Comparison of ENCODE assay signal across 14 cellular contexts in genomic region chr6:150981095-150981494, GRCh38.
DNase-seq lines count a peak whose midpoint lies in the region; ATAC-seq and TF ChIP-seq lines count a peak whose summit lies in the region.
"Had no signal": no experiment of that assay in that cellular context is flagged by ENCODE, and none has a peak within 500 bp of the region (broad histone marks: within the 10 kb centered on the region; RNA-seq: fewer than 3 reads in every experiment).

No MANE protein-coding gene starts in this region.

- peaks cover 1% of the 10 kb centered on the region for H3K36me3 Mint-ChIP-seq in mesothelial cell of epicardium
- H3K36me3 Mint-ChIP-seq in naive thymus-derived CD4-positive, alpha-beta T cell, result peaks cover 0 to 37% (median 0%) of the 10 kb centered on the region in 5 donors

- TF ChIP-seq POLR2A in erythroblast (IDR thresholded peaks at IDR 0.05; ENCODE audit: low read length), result no peak

- no peaks in the 10 kb centered on the region for H3K27me3 ChIP-seq in naive thymus-derived CD4-positive, alpha-beta T cell (ENCODE audit: control insufficient read depth in 2 of 2, insufficient read depth in 2 of 2, low read length in 2 of 2)
- H3K27me3 ChIP-seq: cardiac muscle cell, foreskin keratinocyte had no signal

- H3K27ac ChIP-seq in naive thymus-derived CD4-positive, alpha-beta T cell (ENCODE audit: low read depth, low read length), result no peak overlapping the region
- H3K27ac ChIP-seq: cardiac muscle cell, foreskin keratinocyte had no signal

- H3K4me3 ChIP-seq in naive thymus-derived CD4-positive, alpha-beta T cell (ENCODE audit: low read length), result no peak overlapping the region
- H3K4me3 ChIP-seq: cardiac muscle cell had no signal

- CTCF ChIA-PET in naive thymus-derived CD4-positive, alpha-beta T cell (lab: Charles Lee), result no interaction called here

- POLR2A ChIA-PET in naive thymus-derived CD4-positive, alpha-beta T cell (lab: Charles Lee), result no interaction called here

- ATAC-seq in GM18873 (IDR thresholded peaks at IDR 0.05; ENCODE audit: low FRiP score, unreplicated experiment), result peak; percentile 88
- ATAC-seq in GM21723 (IDR thresholded peaks at IDR 0.05; ENCODE audit: unreplicated experiment), result peak; percentile 85
- ATAC-seq in HG03460 (IDR thresholded peaks at IDR 0.05; ENCODE audit: unreplicated experiment), result peak; percentile 65
- ATAC-seq in naive thymus-derived CD4-positive, alpha-beta T cell, result no peak
- ATAC-seq: foreskin keratinocyte, T-helper 17 cell had no signal

- peaks cover 37% of the 10 kb centered on the region for H3K4me1 Mint-ChIP-seq in mesothelial cell of epicardium
- no peaks in the 10 kb centered on the region for H3K4me1 Mint-ChIP-seq in naive thymus-derived CD4-positive, alpha-beta T cell

- no peaks in the 10 kb centered on the region for H3K36me3 ChIP-seq in naive thymus-derived CD4-positive, alpha-beta T cell (ENCODE audit: control insufficient read depth in 2 of 3, insufficient read depth in 3 of 3, low read length in 3 of 3)

- H3K27me3 Mint-ChIP-seq in mesothelial cell of epicardium (ENCODE audit: low read depth), result no peaks in the 10 kb centered on the region
- H3K27me3 Mint-ChIP-seq in naive thymus-derived CD4-positive, alpha-beta T cell, result no peaks in the 10 kb centered on the region
- H3K27me3 Mint-ChIP-seq: T-helper 17 cell had no signal

- no peak for DNase-seq in mesothelial cell of epicardium (ENCODE audit: low spot score in 2 of 2, unreplicated experiment in 2 of 2)
- DNase-seq in erythroblast (lab: John Stamatoyannopoulos, UW), result no peak
- no peak for DNase-seq in activated effector memory CD4-positive, alpha-beta T cell treated with Interleukin-2 at 50 U/mL for 16 hours
- no peak for DNase-seq in SW480 (ENCODE audit: low spot score)
- no peak for DNase-seq in naive thymus-derived CD4-positive, alpha-beta T cell
- DNase-seq: Calu3; foreskin keratinocyte; stimulated activated CD4-positive, alpha-beta T cell treated with anti-CD3 and anti-CD28 coated beads, Interleukin-12 subunit alpha, Interleukin-12 subunit beta, amount 100 ng/mL, for 4 hours; stimulated activated naive CD4-positive, alpha-beta T cell treated with Interleukin-2 at 50 U/mL for 16 hours; T-helper 17 cell had no signal

- intact Hi-C loops in naive thymus-derived CD4-positive, alpha-beta T cell (cut with micrococcal nuclease), result no loop called here

- no peaks in the 10 kb centered on the region for H3K9me3 Mint-ChIP-seq in mesothelial cell of epicardium
- H3K9me3 Mint-ChIP-seq in naive thymus-derived CD4-positive, alpha-beta T cell, result no peaks in the 10 kb centered on the region

- no peak for TF ChIP-seq CTCF in mesothelial cell of epicardium (IDR thresholded peaks at IDR 0.05; ENCODE audit: unreplicated experiment)

- no peaks in the 10 kb centered on the region for H3K9me3 ChIP-seq in naive thymus-derived CD4-positive, alpha-beta T cell (ENCODE audit: control insufficient read depth in 2 of 3, low read length in 3 of 3)

- no peak overlapping the region for H3K4me3 Mint-ChIP-seq in mesothelial cell of epicardium
- no peak overlapping the region for H3K4me3 Mint-ChIP-seq in naive thymus-derived CD4-positive, alpha-beta T cell
- H3K4me3 Mint-ChIP-seq: T-helper 17 cell had no signal

- H3K4me1 ChIP-seq in naive thymus-derived CD4-positive, alpha-beta T cell (ENCODE audit: control insufficient read depth in 2 of 2, insufficient read depth in 2 of 2, low read length in 2 of 2), result no peaks in the 10 kb centered on the region
- H3K4me1 ChIP-seq: foreskin keratinocyte had no signal

- peak overlapping the region; percentile 87 for H3K27ac Mint-ChIP-seq in mesothelial cell of epicardium
- no peak overlapping the region for H3K27ac Mint-ChIP-seq in naive thymus-derived CD4-positive, alpha-beta T cell
- H3K27ac Mint-ChIP-seq: T-helper 17 cell had no signal
